In genomic region chr11:130118636-130119387, GRCh38 we compare ENCODE assay signal across 10 cellular contexts. TPM values are rescaled to one million over a fixed set of nuclear protein-coding genes. Genes with fewer than 3 reads are reported as not detected.
DNase-seq lines count a peak whose midpoint lies in the region; ATAC-seq, FAIRE-seq and TF ChIP-seq lines count a peak whose summit lies in the region.
"Had no signal": no experiment of that assay in that cellular context is flagged by ENCODE, and none has a peak within 500 bp of the region (broad histone marks: within the 10 kb centered on the region; RNA-seq: fewer than 3 reads in every experiment).

No MANE protein-coding gene starts in this region.

- DNase-seq in endothelial cell (ENCODE audit: low spot score) = no peak
- DNase-seq in AG20443 (ENCODE audit: low spot score) = no peak
- DNase-seq in BE2C = no peak
- DNase-seq in pancreas = no peak
- no peak for DNase-seq in COR-L47 (lab: John Stamatoyannopoulos, UW)
- DNase-seq: NCI-H1417 treated with DMSO at 0.1 percent for 48 hours had no signal

- peaks cover 28% of the 10 kb centered on the region for H3K4me1 ChIP-seq in KMS-11 (ENCODE audit: low read depth, poor library complexity, severe bottlenecking)
- H3K4me1 ChIP-seq in BE2C = no peaks in the 10 kb centered on the region
- H3K4me1 ChIP-seq in pancreas = peaks cover 12 to 24% (median 23%) of the 10 kb centered on the region in 3 donors

- H3K9me3 Mint-ChIP-seq in endothelial cell (ENCODE audit: unreplicated experiment) = no peaks in the 10 kb centered on the region

- H3K4me3 ChIP-seq in KMS-11 (IDR thresholded peaks at IDR 0.05; ENCODE audit: insufficient read depth, low read depth, low read length) = no peak overlapping the region
- H3K4me3 ChIP-seq in BE2C (ENCODE audit: low read depth, low read length) = no peak overlapping the region
- no peak overlapping the region for H3K4me3 ChIP-seq in pancreas

- peaks cover 68% of the 10 kb centered on the region for H3K4me1 Mint-ChIP-seq in endothelial cell (ENCODE audit: unreplicated experiment)

- H3K4me2 ChIP-seq in KMS-11 = peak overlapping the region; percentile 57

- H3K36me3 ChIP-seq in KMS-11 (ENCODE audit: insufficient read depth) (no peaks in the 10 kb centered on the region), BE2C (peaks cover 22% of the 10 kb centered on the region), pancreas (peaks cover 0 to 21% (median 15%) of the 10 kb centered on the region in 3 donors)

- H3K27me3 ChIP-seq in KMS-11 (ENCODE audit: insufficient read depth, low read depth) (no peaks in the 10 kb centered on the region), BE2C (no peaks in the 10 kb centered on the region), pancreas (no peaks in the 10 kb centered on the region)

- peak; percentile 61 for ATAC-seq in GM18511 (IDR thresholded peaks at IDR 0.05; ENCODE audit: unreplicated experiment)
- ATAC-seq in GM21529 (IDR thresholded peaks at IDR 0.05; ENCODE audit: unreplicated experiment) = peak; percentile 65
- no peak for ATAC-seq in pancreas

- no peak overlapping the region for H2AFZ ChIP-seq in KMS-11 (ENCODE audit: low read depth)

- H4K20me1 ChIP-seq in KMS-11 (ENCODE audit: insufficient read depth) = no peaks in the 10 kb centered on the region

- H3K36me3 Mint-ChIP-seq in endothelial cell (ENCODE audit: low read depth, unreplicated experiment) = peaks cover 34% of the 10 kb centered on the region

- FAIRE-seq in pancreas (lab: Jason Lieb, UNC) = no peak

- H3K27ac ChIP-seq in KMS-11 (no peak overlapping the region; the same call in 1 of the 2 replicates), pancreas (no peak overlapping the region)

- peak overlapping the region; percentile 83 for H3K4me3 Mint-ChIP-seq in endothelial cell (ENCODE audit: unreplicated experiment)

- H3K9me3 ChIP-seq in BE2C (no peaks in the 10 kb centered on the region), pancreas (no peaks in the 10 kb centered on the region)

- WGBS in pancreas, 2 donors = 87 to 92% methylated on average over 9 of the region's 9 CpGs

- H3K27me3 Mint-ChIP-seq in endothelial cell (ENCODE audit: unreplicated experiment) = peaks cover 2% of the 10 kb centered on the region

- H3K27ac Mint-ChIP-seq in endothelial cell (ENCODE audit: unreplicated experiment) = peak overlapping the region; percentile 92

- TF ChIP-seq CTCF in KMS-11 (conservative IDR thresholded peaks at IDR 0.05; ENCODE audit: low read depth, low read length) = no peak
- no peak for TF ChIP-seq CTCF in endothelial cell (IDR thresholded peaks at IDR 0.05; ENCODE audit: unreplicated experiment)
- TF ChIP-seq CTCF in BE2C (IDR thresholded peaks at IDR 0.05; ENCODE audit: low read depth, low read length) = no peak
- TF ChIP-seq CTCF in pancreas (IDR thresholded peaks at IDR 0.05) = no peak

- H3K79me2 ChIP-seq in KMS-11 (ENCODE audit: insufficient read depth, low read depth) = no peaks in the 10 kb centered on the region

- no peak overlapping the region for H3K9ac ChIP-seq in KMS-11

- intact Hi-C loops in pancreas (cut with DNase I) = no loop called here

RNA-seq across cellular contexts. Expression of gene ST14, which starts 40.8 kb away (rescaled TPM):
- total RNA-seq in endothelial cell (ENCODE audit: unreplicated experiment) (8.7 TPM), pancreas (100 to 1,000 TPM in 1 of 6 donors, 10 to 100 TPM in 5; 37.5 to 101 (median 48.5) TPM)
- polyA plus RNA-seq in BE2C (2012; ENCODE audit: insufficient read depth, insufficient read length, low read depth) = 0.28 TPM
- polyA plus RNA-seq in pancreas = 10 to 100 TPM; 43.8 to 57.9 TPM
- total RNA-seq: myocyte had no signal

RNA-seq across cellular contexts. Expression of gene APLP2, which starts 49.1 kb away (rescaled TPM):
- 815 TPM for total RNA-seq in endothelial cell (ENCODE audit: unreplicated experiment)
- polyA plus RNA-seq in BE2C (2012; ENCODE audit: insufficient read depth, insufficient read length, low read depth) = 156 TPM
- total RNA-seq in pancreas = 100 to 1,000 TPM in 3 of 6 donors, 10 to 100 TPM in 3; 64.2 to 171 (median 101) TPM
- polyA plus RNA-seq in pancreas = 100 to 1,000 TPM in 1 of 2 donors, 10 to 100 TPM in 1; 45.3 to 124 TPM

Comparison
In these comparisons a context has a peak if more than half of its experiments do, and no peak if none do; other contexts are left out.
1. ATAC-seq: peak in GM18511 (single experiment) and GM21529 (single experiment); none in pancreas (0 of 4).